Comparison of ENCODE assay signal across 1 cellular context in genomic region chr15:34719051-34719882, GRCh38.
TF ChIP-seq lines count a peak whose summit lies in the region.

No MANE protein-coding gene starts in this region.

TF ChIP-seq in liver, 16 proteins besides CTCF, POLR2A, EP300 and RAD21 (continued from another document):
- TF ChIP-seq REST (IDR thresholded peaks at IDR 0.05): no peak
- TF ChIP-seq GABPA (IDR thresholded peaks at IDR 0.05 in 1 of 2, conservative IDR thresholded peaks at IDR 0.05 in 1 of 2): no peak
